16 cellular contexts compared by ENCODE assay signal in genomic region chr18:65610939-65611338, GRCh38.
"Had no signal": no experiment of that assay in that cellular context is flagged by ENCODE, and none has a peak within 500 bp of the region (broad histone marks: within the 10 kb centered on the region; RNA-seq: fewer than 3 reads in every experiment).

No MANE protein-coding gene starts in this region.

- H3K4me1 ChIP-seq: ascending aorta, breast epithelium, foreskin keratinocyte, pancreas, spleen, stomach, testis, upper lobe of right lung had no signal

- ATAC-seq: activated CD4-positive, CD25-positive, alpha-beta regulatory T cell treated with anti-CD3 and anti-CD28 coated beads, Interleukin-2, amount 50 U/mL, for 24 hours; activated naive CD8-positive, alpha-beta T cell treated with anti-CD3 and anti-CD28 coated beads, Interleukin-2, amount 50 U/mL, for 24 hours; foreskin keratinocyte; pancreas; sciatic nerve; upper lobe of right lung had no signal

- DNase-seq: activated CD4-positive, alpha-beta T cell treated with anti-CD3 and anti-CD28 coated beads, Interleukin-2, amount 50 U/mL, for 1 hour; activated naive CD4-positive, alpha-beta T cell treated with Interleukin-2 at 50 U/mL for 16 hours; activated naive CD8-positive, alpha-beta T cell treated with anti-CD3 and anti-CD28 coated beads, Interleukin-2, amount 50 U/mL, for 24 hours; activated T-cell treated with anti-CD3 and anti-CD28 coated beads for 4 hours; cerebellar nuclear complex; effector memory CD4-positive, alpha-beta T cell; foreskin keratinocyte; pancreas; spleen; stomach; testis; upper lobe of right lung had no signal

- H3K27me3 Mint-ChIP-seq: activated naive CD8-positive, alpha-beta T cell treated with anti-CD3 and anti-CD28 coated beads, Interleukin-2, amount 50 U/mL, for 24 hours had no signal

- H3K4me3 ChIP-seq: ascending aorta, breast epithelium, pancreas, spleen, stomach, testis, upper lobe of right lung had no signal

- H3K27ac ChIP-seq: ascending aorta, breast epithelium, foreskin keratinocyte, pancreas, spleen, stomach, testis, upper lobe of right lung had no signal

- H3K36me3 ChIP-seq: ascending aorta, breast epithelium, pancreas, spleen, stomach, upper lobe of right lung had no signal

- H3K27ac Mint-ChIP-seq: activated naive CD8-positive, alpha-beta T cell treated with anti-CD3 and anti-CD28 coated beads, Interleukin-2, amount 50 U/mL, for 24 hours had no signal

- H3K9me3 ChIP-seq: ascending aorta, breast epithelium, pancreas, testis, upper lobe of right lung had no signal

- H3K4me1 Mint-ChIP-seq: activated naive CD8-positive, alpha-beta T cell treated with anti-CD3 and anti-CD28 coated beads, Interleukin-2, amount 50 U/mL, for 24 hours had no signal

- H3K4me3 Mint-ChIP-seq: activated naive CD8-positive, alpha-beta T cell treated with anti-CD3 and anti-CD28 coated beads, Interleukin-2, amount 50 U/mL, for 24 hours had no signal

- H3K27me3 ChIP-seq: ascending aorta, breast epithelium, foreskin keratinocyte, pancreas, spleen, stomach, testis, upper lobe of right lung had no signal
